37 cellular contexts compared by ENCODE assay signal in genomic region chr2:119155633-119156032, GRCh38. TPM values are rescaled to one million over a fixed set of nuclear protein-coding genes. Genes with fewer than 3 reads are reported as not detected.
DNase-seq lines count a peak whose midpoint lies in the region; ATAC-seq and TF ChIP-seq lines count a peak whose summit lies in the region.
"Had no signal": no experiment of that assay in that cellular context is flagged by ENCODE, and none has a peak within 500 bp of the region (broad histone marks: within the 10 kb centered on the region; RNA-seq: fewer than 3 reads in every experiment).

No MANE protein-coding gene starts in this region.

- H3K9ac ChIP-seq in iPS-15b (ENCODE audit: low read depth, low read length) (no peak overlapping the region), neural progenitor cell (no peak overlapping the region)

- H2AFZ ChIP-seq in neural progenitor cell (replicated peaks) = peak overlapping the region; percentile 94

- H3K36me3 ChIP-seq in HEK293 (ENCODE audit: control insufficient read depth in 2 of 2, insufficient read depth in 1 of 2, low read length in 2 of 2) = no peaks in the 10 kb centered on the region
- H3K36me3 ChIP-seq in iPS-15b (ENCODE audit: control insufficient read depth, insufficient read depth, low read length) = no peaks in the 10 kb centered on the region
- no peaks in the 10 kb centered on the region for H3K36me3 ChIP-seq in neural progenitor cell
- no peaks in the 10 kb centered on the region for H3K36me3 ChIP-seq in heart right ventricle
- H3K36me3 ChIP-seq: BE2C, cardiac muscle cell, esophagus muscularis mucosa, neutrophil, prostate gland, sigmoid colon, SJSA1 had no signal

- H3K4me1 Mint-ChIP-seq in central memory CD8-positive, alpha-beta T cell = no peaks in the 10 kb centered on the region
- peaks cover 9% of the 10 kb centered on the region for H3K4me1 Mint-ChIP-seq in neural progenitor cell

- DNase-seq in central memory CD8-positive, alpha-beta T cell (ENCODE audit: low spot score in 2 of 2) = no peak
- DNase-seq in neural progenitor cell (ENCODE audit: low spot score) = peak; percentile 71
- no peak for DNase-seq in NCI-H1417 (lab: John Stamatoyannopoulos, UW)
- no peak for DNase-seq in GM03348 (ENCODE audit: low spot score)
- DNase-seq in NCI-H510A treated with DMSO at 0.1 percent for 48 hours (lab: John Stamatoyannopoulos, UW) = no peak
- no peak for DNase-seq in heart right ventricle
- DNase-seq: ACHN; activated CD4-positive, alpha-beta T cell treated with anti-CD3 and anti-CD28 coated beads for 1 hour; activated CD8-positive, alpha-beta T cell treated with anti-CD3 and anti-CD28 coated beads, Interleukin-2, amount 10 ng/mL, durations not matched to agents 7 days and 5 days; anterior cingulate cortex; BE2C; DMS153; left cardiac atrium; NCI-H1092 treated with DMSO at 0.1 percent for 48 hours; NCI-H187 treated with DMSO at 0.1 percent for 48 hours; NCI-H526; sigmoid colon; stimulated activated CD4-positive, alpha-beta T cell treated with anti-CD3 and anti-CD28 coated beads, Interleukin-4, amount 100 ng/mL, for 4 hours; substantia nigra; T-cell had no signal

- intact Hi-C loops in heart right ventricle (cut with DNase I) = no loop called here

- H3K27me3 ChIP-seq in iPS-15b (ENCODE audit: control insufficient read depth, insufficient read depth, low read length) (peaks cover 44% of the 10 kb centered on the region), neural progenitor cell (peaks cover 57% of the 10 kb centered on the region), heart right ventricle (peaks cover 30 to 100% (median 94%) of the 10 kb centered on the region in 7 donors)

- H3K79me2 ChIP-seq in neural progenitor cell (ENCODE audit: low read depth) = no peaks in the 10 kb centered on the region
- H3K79me2 ChIP-seq: hepatocyte had no signal

- WGBS in heart right ventricle, 2 donors = 3 to 4% methylated on average over 13 of the region's 13 CpGs

- H3K9me3 ChIP-seq in HEK293 (ENCODE audit: control insufficient read depth, insufficient read depth, low read depth, low read length) (no peaks in the 10 kb centered on the region), iPS-15b (ENCODE audit: control insufficient read depth, insufficient read depth, low read length) (no peaks in the 10 kb centered on the region), neural progenitor cell (ENCODE audit: low read depth) (no peaks in the 10 kb centered on the region), heart right ventricle (no peaks in the 10 kb centered on the region)
- H3K9me3 ChIP-seq: BE2C, esophagus muscularis mucosa, neutrophil, prostate gland, sigmoid colon, SJSA1 had no signal

- no peak for TF ChIP-seq CTCF in HEK293 (tag by site-specific recombination; IDR thresholded peaks at IDR 0.05)
- TF ChIP-seq CTCF in neural progenitor cell (IDR thresholded peaks at IDR 0.05) = no peak
- TF ChIP-seq CTCF in heart right ventricle (IDR thresholded peaks at IDR 0.05) = no peak

- no peaks in the 10 kb centered on the region for H3K9me3 Mint-ChIP-seq in central memory CD8-positive, alpha-beta T cell
- no peaks in the 10 kb centered on the region for H3K9me3 Mint-ChIP-seq in neural progenitor cell
- H3K9me3 Mint-ChIP-seq: stimulated activated memory B cell treated with anti-CD40 and anti-IgM and Interleukin-4, amounts not matched to agents 10 μg/mL and 1 μg/mL and 100 μg/mL, for 72 hours; T-cell; type B pancreatic cell had no signal

- H3K4me3 Mint-ChIP-seq in central memory CD8-positive, alpha-beta T cell = no peak overlapping the region
- H3K4me3 Mint-ChIP-seq in neural progenitor cell = no peak overlapping the region
- H3K4me3 Mint-ChIP-seq: activated CD8-positive, alpha-beta T cell treated with anti-CD3 and anti-CD28 coated beads, Interleukin-2, amount 10 ng/mL, durations not matched to agents 7 days and 5 days; activated naive CD8-positive, alpha-beta T cell; stimulated activated memory B cell treated with anti-CD40 and anti-IgM and Interleukin-4, amounts not matched to agents 10 μg/mL and 1 μg/mL and 100 μg/mL, for 72 hours; T-cell had no signal

- no peaks in the 10 kb centered on the region for H3K4me1 ChIP-seq in HEK293 (ENCODE audit: control insufficient read depth, insufficient read depth, low read length)
- peaks cover 9% of the 10 kb centered on the region for H3K4me1 ChIP-seq in iPS-15b (ENCODE audit: control insufficient read depth, insufficient read depth, low read length)
- H3K4me1 ChIP-seq in neural progenitor cell = peaks cover 19% of the 10 kb centered on the region
- H3K4me1 ChIP-seq in heart right ventricle = peaks cover 0 to 13% (median 2%) of the 10 kb centered on the region in 9 donors
- H3K4me1 ChIP-seq: BE2C, foreskin keratinocyte, prostate gland, SJSA1 had no signal

- peak overlapping the region; percentile 55 for H3K27ac Mint-ChIP-seq in central memory CD8-positive, alpha-beta T cell (ENCODE audit: low read depth)
- no peak overlapping the region for H3K27ac Mint-ChIP-seq in neural progenitor cell
- H3K27ac Mint-ChIP-seq: activated CD8-positive, alpha-beta T cell treated with anti-CD3 and anti-CD28 coated beads, Interleukin-2, amount 10 ng/mL, durations not matched to agents 7 days and 5 days; activated naive CD8-positive, alpha-beta T cell; IgD-negative memory B cell; stimulated activated memory B cell treated with anti-CD40 and anti-IgM and Interleukin-4, amounts not matched to agents 10 μg/mL and 1 μg/mL and 100 μg/mL, for 72 hours; T-cell; type B pancreatic cell had no signal

- H3K27ac ChIP-seq in HEK293 (ENCODE audit: extremely low read depth, low read depth, low read length) (no peak overlapping the region), neural progenitor cell (no peak overlapping the region), heart right ventricle (no peak overlapping the region)
- H3K27ac ChIP-seq: cardiac muscle cell, coronary artery, esophagus muscularis mucosa, foreskin keratinocyte, hepatocyte, HL-60, neutrophil, prostate gland, sigmoid colon, SJSA1 had no signal

- ATAC-seq in central memory CD8-positive, alpha-beta T cell (replicated peaks; ENCODE audit: extremely low read depth, poor library complexity, severe bottlenecking) = no peak
- ATAC-seq in heart right ventricle = no peak
- ATAC-seq: activated CD8-positive, alpha-beta T cell treated with anti-CD3 and anti-CD28 coated beads, Interleukin-2, amount 10 ng/mL, durations not matched to agents 7 days and 5 days; stimulated activated memory B cell treated with anti-CD40 and anti-IgM and Interleukin-4, amounts not matched to agents 10 μg/mL and 1 μg/mL and 100 μg/mL, for 72 hours; T-cell had no signal

- peaks cover 2% of the 10 kb centered on the region for H3K36me3 Mint-ChIP-seq in central memory CD8-positive, alpha-beta T cell (ENCODE audit: insufficient read depth)
- no peaks in the 10 kb centered on the region for H3K36me3 Mint-ChIP-seq in neural progenitor cell
- H3K36me3 Mint-ChIP-seq: activated naive CD8-positive, alpha-beta T cell; IgD-negative memory B cell; stimulated activated memory B cell treated with anti-CD40 and anti-IgM and Interleukin-4, amounts not matched to agents 10 μg/mL and 1 μg/mL and 100 μg/mL, for 72 hours; T-cell; type B pancreatic cell had no signal

- H3K4me2 ChIP-seq in neural progenitor cell = peak overlapping the region; percentile 74

- H3K4me3 ChIP-seq in HEK293 (ENCODE audit: low read depth, low read length) (no peak overlapping the region), iPS-15b (ENCODE audit: low read depth, low read length) (peak overlapping the region; percentile 82), neural progenitor cell (peak overlapping the region; percentile 50), heart right ventricle (no peak overlapping the region)
- H3K4me3 ChIP-seq: cardiac muscle cell, esophagus muscularis mucosa, hepatocyte, prostate gland, sigmoid colon, SJSA1 had no signal

- peaks cover 23% of the 10 kb centered on the region for H4K20me1 ChIP-seq in neural progenitor cell (ENCODE audit: low read depth)

- H3K27me3 Mint-ChIP-seq in central memory CD8-positive, alpha-beta T cell = peaks cover 75% of the 10 kb centered on the region
- H3K27me3 Mint-ChIP-seq in neural progenitor cell (ENCODE audit: insufficient read depth, low read depth) = peaks cover 70% of the 10 kb centered on the region

- H3F3A ChIP-seq in neural progenitor cell (ENCODE audit: low read depth) = peaks cover 29% of the 10 kb centered on the region

- CTCF ChIA-PET in HEK293 (lab: Yijun Ruan, JAX) = no interaction called here

- POLR2A ChIA-PET in HEK293 (lab: Yijun Ruan, JAX) = no interaction called here

TF ChIP-seq in HEK293, 187 proteins besides CTCF, POLR2A, EP300 and RAD21 (continues in another document):
- TF ChIP-seq, protein P1, sequence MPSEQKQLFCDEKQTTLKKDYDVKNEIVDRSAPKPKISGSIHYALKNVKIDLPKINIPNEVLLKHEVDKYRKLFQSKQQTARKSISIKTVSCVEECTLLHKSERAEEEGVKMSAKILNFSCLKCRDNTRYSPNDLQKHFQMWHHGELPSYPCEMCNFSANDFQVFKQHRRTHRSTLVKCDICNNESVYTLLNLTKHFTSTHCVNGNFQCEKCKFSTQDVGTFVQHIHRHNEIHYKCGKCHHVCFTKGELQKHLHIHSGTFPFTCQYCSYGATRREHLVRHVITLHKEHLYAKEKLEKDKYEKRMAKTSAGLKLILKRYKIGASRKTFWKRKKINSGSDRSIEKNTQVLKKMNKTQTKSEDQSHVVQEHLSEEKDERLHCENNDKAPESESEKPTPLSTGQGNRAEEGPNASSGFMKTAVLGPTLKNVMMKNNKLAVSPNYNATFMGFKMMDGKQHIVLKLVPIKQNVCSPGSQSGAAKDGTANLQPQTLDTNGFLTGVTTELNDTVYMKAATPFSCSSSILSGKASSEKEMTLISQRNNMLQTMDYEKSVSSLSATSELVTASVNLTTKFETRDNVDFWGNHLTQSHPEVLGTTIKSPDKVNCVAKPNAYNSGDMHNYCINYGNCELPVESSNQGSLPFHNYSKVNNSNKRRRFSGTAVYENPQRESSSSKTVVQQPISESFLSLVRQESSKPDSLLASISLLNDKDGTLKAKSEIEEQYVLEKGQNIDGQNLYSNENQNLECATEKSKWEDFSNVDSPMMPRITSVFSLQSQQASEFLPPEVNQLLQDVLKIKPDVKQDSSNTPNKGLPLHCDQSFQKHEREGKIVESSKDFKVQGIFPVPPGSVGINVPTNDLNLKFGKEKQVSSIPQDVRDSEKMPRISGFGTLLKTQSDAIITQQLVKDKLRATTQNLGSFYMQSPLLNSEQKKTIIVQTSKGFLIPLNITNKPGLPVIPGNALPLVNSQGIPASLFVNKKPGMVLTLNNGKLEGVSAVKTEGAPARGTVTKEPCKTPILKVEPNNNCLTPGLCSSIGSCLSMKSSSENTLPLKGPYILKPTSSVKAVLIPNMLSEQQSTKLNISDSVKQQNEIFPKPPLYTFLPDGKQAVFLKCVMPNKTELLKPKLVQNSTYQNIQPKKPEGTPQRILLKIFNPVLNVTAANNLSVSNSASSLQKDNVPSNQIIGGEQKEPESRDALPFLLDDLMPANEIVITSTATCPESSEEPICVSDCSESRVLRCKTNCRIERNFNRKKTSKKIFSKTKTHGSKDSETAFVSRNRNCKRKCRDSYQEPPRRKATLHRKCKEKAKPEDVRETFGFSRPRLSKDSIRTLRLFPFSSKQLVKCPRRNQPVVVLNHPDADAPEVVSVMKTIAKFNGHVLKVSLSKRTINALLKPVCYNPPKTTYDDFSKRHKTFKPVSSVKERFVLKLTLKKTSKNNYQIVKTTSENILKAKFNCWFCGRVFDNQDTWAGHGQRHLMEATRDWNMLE (tag by site-specific recombination; conservative IDR thresholded peaks at IDR 0.05; ENCODE audit: low read depth) = no peak

RNA-seq across cellular contexts. Expression of gene C1QL2, which starts 2.9 kb away (rescaled TPM):
- total RNA-seq in neural progenitor cell (ENCODE audit: low replicate concordance) (not detected in 2 replicates), heart right ventricle (not detected)
- polyA plus RNA-seq in heart right ventricle = under 1 TPM in 1 of 2 donors, not detected in 1; 0.03 TPM
- total RNA-seq: activated CD8-positive, alpha-beta T cell treated with anti-CD3 and anti-CD28 coated beads, Interleukin-2, amount 10 ng/mL, durations not matched to agents 7 days and 5 days; esophagus muscularis mucosa; foreskin keratinocyte; G401; left cardiac atrium; mammary epithelial cell; sigmoid colon; SJSA1; T-cell had no signal
- polyA plus RNA-seq: cardiac muscle cell, foreskin keratinocyte, IgD-negative memory B cell, mammary epithelial cell, sigmoid colon had no signal

Comparison
In these comparisons a context has a peak if more than half of its experiments do, and no peak if none do; other contexts are left out.
1. H3K4me3 ChIP-seq: peak in iPS-15b (single experiment) and neural progenitor cell (single experiment); none in HEK293 (single experiment) and heart right ventricle (0 of 10).